In the genomic region with DNA sequence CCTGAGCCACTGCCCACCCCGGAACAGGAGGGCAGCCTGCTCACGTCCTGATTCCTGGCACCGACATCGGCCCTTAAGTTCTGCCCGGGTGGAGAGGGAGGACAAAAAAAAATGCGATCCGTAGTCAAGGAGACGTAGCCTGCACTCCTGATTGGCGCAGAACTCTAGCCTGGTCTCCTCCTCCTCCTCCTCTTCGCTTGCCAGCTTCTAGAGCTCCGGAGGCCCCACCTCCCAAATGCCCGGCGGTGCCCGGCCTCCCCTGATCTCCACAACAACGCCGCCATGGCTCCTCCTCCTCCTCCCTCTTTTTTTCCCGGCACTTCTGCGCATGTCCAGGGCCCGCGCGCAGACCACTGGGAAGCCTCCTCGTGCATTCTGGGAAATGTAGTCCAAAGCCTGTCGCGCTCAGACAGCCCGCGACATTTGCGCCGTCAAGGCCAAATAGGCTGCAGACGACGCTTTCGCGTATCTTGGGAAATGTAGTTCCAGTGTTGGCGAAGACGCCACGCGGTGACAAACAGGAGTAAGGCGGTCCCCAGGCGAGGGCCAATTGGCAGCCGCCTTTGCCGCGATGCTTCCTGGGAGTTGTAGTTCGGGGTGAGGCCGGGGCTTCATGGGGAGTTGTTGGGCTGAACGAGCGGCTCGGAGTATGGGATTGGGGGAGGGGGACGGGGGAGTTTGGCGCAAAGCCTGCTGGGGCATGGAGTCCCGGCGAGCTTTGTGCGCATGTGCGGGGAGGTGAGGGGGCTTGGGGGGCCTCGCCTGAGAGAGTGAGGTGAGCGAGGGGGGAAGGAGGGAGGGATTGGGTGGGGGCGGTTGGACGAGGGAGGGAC, we compare ENCODE assay signal across 8 cellular contexts. TPM values are rescaled to one million over a fixed set of nuclear protein-coding genes. Genes with fewer than 3 reads are reported as not detected.
DNase-seq lines count a peak whose midpoint lies in the region; ATAC-seq and TF ChIP-seq lines count a peak whose summit lies in the region.

A gene (plus strand): TSS at position 705 of the 833 bp plus-strand sequence. CDS start 5,625 bp downstream, outside the sequence.

- TF ChIP-seq RAD21 in liver (IDR thresholded peaks at IDR 0.05) = peak in 1 of 2 donors; percentile 3

- no peaks in the 10 kb centered on the region for H3K27me3 Mint-ChIP-seq in activated CD4-positive, alpha-beta memory T cell treated with anti-CD3 and anti-CD28 coated beads, Interleukin-2, amount 10 ng/mL, durations not matched to agents 7 days and 5 days

- no peaks in the 10 kb centered on the region for H3K9me3 Mint-ChIP-seq in activated CD4-positive, alpha-beta memory T cell treated with anti-CD3 and anti-CD28 coated beads, Interleukin-2, amount 10 ng/mL, durations not matched to agents 7 days and 5 days

- intact Hi-C loops in dorsolateral prefrontal cortex (cut with DNase I) = loop anchor here (1.0 to 10.0 kb wide), 5 partner anchors 19 to 1026 kb away; a partner anchor contains a TSS

- no peaks in the 10 kb centered on the region for H3K36me3 ChIP-seq in liver (ENCODE audit: control insufficient read depth in 4 of 4, insufficient read depth in 3 of 4, low read depth in 1 of 4, low read length in 3 of 4)

- peaks cover 40% of the 10 kb centered on the region for H3K4me1 Mint-ChIP-seq in activated CD4-positive, alpha-beta memory T cell treated with anti-CD3 and anti-CD28 coated beads, Interleukin-2, amount 10 ng/mL, durations not matched to agents 7 days and 5 days

- H3K36me3 Mint-ChIP-seq in activated CD4-positive, alpha-beta memory T cell treated with anti-CD3 and anti-CD28 coated beads, Interleukin-2, amount 10 ng/mL, durations not matched to agents 7 days and 5 days (ENCODE audit: low read depth) = no peaks in the 10 kb centered on the region

- H3K27ac ChIP-seq in dorsolateral prefrontal cortex (peak within 1 kb of the TSS; percentile 58 to 96 (median 89)), liver (ENCODE audit: low read depth in 1 of 2, low read length in 2 of 2) (peak within 1 kb of the TSS; percentile 90)

- POLR2A ChIA-PET in activated CD4-positive, alpha-beta memory T cell treated with anti-CD3 and anti-CD28 coated beads, Interleukin-2, amount 10 ng/mL, durations not matched to agents 7 days and 5 days (lab: Charles Lee) = interaction anchor here (1.0 to 3.0 kb wide), 6 partner anchors 11 to 258 kb away, joined by 3 to 20 read pairs (median 3); a partner anchor contains a TSS

- CTCF ChIA-PET in activated CD4-positive, alpha-beta memory T cell treated with anti-CD3 and anti-CD28 coated beads, Interleukin-2, amount 10 ng/mL, durations not matched to agents 7 days and 5 days (lab: Charles Lee) = no interaction called here

- H3K9ac ChIP-seq in liver (ENCODE audit: low read depth in 1 of 2, low read length in 2 of 2) = peak within 1 kb of the TSS; percentile 61 to 90

- H3K9me3 ChIP-seq in liver (ENCODE audit: control insufficient read depth in 4 of 4, low read length in 3 of 4) = no peaks in the 10 kb centered on the region

- H3K27me3 ChIP-seq in dorsolateral prefrontal cortex (no peaks in the 10 kb centered on the region), liver (ENCODE audit: control insufficient read depth in 4 of 4, insufficient read depth in 4 of 4, low read length in 3 of 4) (no peaks in the 10 kb centered on the region)

- peak within 1 kb of the TSS; percentile 83 for H3K27ac Mint-ChIP-seq in activated CD4-positive, alpha-beta memory T cell treated with anti-CD3 and anti-CD28 coated beads, Interleukin-2, amount 10 ng/mL, durations not matched to agents 7 days and 5 days

- H3K4me1 ChIP-seq in liver (ENCODE audit: control insufficient read depth in 4 of 4, insufficient read depth in 4 of 4, low read length in 3 of 4) = peaks cover 13 to 80% (median 69%) of the 10 kb centered on the region in 4 donors

- ATAC-seq in GM19438 (IDR thresholded peaks at IDR 0.05; ENCODE audit: low read depth, unreplicated experiment) = peak; percentile 75
- ATAC-seq in HG03575 (IDR thresholded peaks at IDR 0.05; ENCODE audit: extremely low read depth, insufficient number of reproducible peaks, low FRiP score, unreplicated experiment) = peak; percentile 69

- TF ChIP-seq CTCF in dorsolateral prefrontal cortex (IDR thresholded peaks at IDR 0.05 in 54 of 56, conservative IDR thresholded peaks at IDR 0.05 in 2 of 56; ENCODE audit: low read depth in 1 of 56, partially characterized antibody in 56 of 56) = peak in 13 of 56 donors; percentile 3 to 32 (median 15)
- no peak for TF ChIP-seq CTCF in liver (IDR thresholded peaks at IDR 0.05; ENCODE audit: low read depth, low read length, missing input control)

- peak; percentile 99 for DNase-seq in CD1c-positive myeloid dendritic cell (ENCODE audit: extremely low spot score)
- peak; percentile 100 for DNase-seq in NCI-H82 treated with DMSO at 0.1 percent for 48 hours (lab: John Stamatoyannopoulos, UW; ENCODE audit: unreplicated experiment)
- DNase-seq in activated CD4-positive, alpha-beta memory T cell treated with anti-CD3 and anti-CD28 coated beads, Interleukin-2, amount 10 ng/mL, durations not matched to agents 7 days and 5 days = peak; percentile 99
- DNase-seq in dorsolateral prefrontal cortex = peak; percentile 97 to 100 (median 99)
- peak; percentile 100 for DNase-seq in stimulated activated CD4-positive, alpha-beta T cell treated with anti-CD3 and anti-CD28 coated beads, Interleukin-4, amount 100 ng/mL, for 24 hours

- WGBS in liver = under 1% methylated on average over 56 of the region's 56 CpGs

- peak within 1 kb of the TSS; percentile 76 for H3K4me3 Mint-ChIP-seq in activated CD4-positive, alpha-beta memory T cell treated with anti-CD3 and anti-CD28 coated beads, Interleukin-2, amount 10 ng/mL, durations not matched to agents 7 days and 5 days

- H3K4me3 ChIP-seq in dorsolateral prefrontal cortex (peak within 1 kb of the TSS; percentile 42 to 98 (median 75)), liver (ENCODE audit: low read depth in 1 of 3, low read length in 3 of 3) (peak within 1 kb of the TSS; percentile 52 to 83 (median 67))

TF ChIP-seq in liver, 16 proteins besides CTCF, POLR2A, EP300 and RAD21 (continues in another document):
- TF ChIP-seq GABPA (IDR thresholded peaks at IDR 0.05 in 1 of 2, conservative IDR thresholded peaks at IDR 0.05 in 1 of 2) (peak; percentile 15 to 86), YY1 (IDR thresholded peaks at IDR 0.05) (peak; percentile 99), RXRA (IDR thresholded peaks at IDR 0.05) (peak in 1 of 2 donors; percentile 56), FOXA2 (IDR thresholded peaks at IDR 0.05) (no peak), TAF1 (conservative IDR thresholded peaks at IDR 0.05) (no peak), HNF4A (conservative IDR thresholded peaks at IDR 0.05) (peak; percentile 18 to 40), EGR1 (IDR thresholded peaks at IDR 0.05; ENCODE audit: low read depth in 2 of 2) (peak in 1 of 2 donors; percentile 17)
- TF ChIP-seq, protein P1, sequence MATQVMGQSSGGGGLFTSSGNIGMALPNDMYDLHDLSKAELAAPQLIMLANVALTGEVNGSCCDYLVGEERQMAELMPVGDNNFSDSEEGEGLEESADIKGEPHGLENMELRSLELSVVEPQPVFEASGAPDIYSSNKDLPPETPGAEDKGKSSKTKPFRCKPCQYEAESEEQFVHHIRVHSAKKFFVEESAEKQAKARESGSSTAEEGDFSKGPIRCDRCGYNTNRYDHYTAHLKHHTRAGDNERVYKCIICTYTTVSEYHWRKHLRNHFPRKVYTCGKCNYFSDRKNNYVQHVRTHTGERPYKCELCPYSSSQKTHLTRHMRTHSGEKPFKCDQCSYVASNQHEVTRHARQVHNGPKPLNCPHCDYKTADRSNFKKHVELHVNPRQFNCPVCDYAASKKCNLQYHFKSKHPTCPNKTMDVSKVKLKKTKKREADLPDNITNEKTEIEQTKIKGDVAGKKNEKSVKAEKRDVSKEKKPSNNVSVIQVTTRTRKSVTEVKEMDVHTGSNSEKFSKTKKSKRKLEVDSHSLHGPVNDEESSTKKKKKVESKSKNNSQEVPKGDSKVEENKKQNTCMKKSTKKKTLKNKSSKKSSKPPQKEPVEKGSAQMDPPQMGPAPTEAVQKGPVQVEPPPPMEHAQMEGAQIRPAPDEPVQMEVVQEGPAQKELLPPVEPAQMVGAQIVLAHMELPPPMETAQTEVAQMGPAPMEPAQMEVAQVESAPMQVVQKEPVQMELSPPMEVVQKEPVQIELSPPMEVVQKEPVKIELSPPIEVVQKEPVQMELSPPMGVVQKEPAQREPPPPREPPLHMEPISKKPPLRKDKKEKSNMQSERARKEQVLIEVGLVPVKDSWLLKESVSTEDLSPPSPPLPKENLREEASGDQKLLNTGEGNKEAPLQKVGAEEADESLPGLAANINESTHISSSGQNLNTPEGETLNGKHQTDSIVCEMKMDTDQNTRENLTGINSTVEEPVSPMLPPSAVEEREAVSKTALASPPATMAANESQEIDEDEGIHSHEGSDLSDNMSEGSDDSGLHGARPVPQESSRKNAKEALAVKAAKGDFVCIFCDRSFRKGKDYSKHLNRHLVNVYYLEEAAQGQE (IDR thresholded peaks at IDR 0.05) = peak; percentile 33
- TF ChIP-seq, protein P2, sequence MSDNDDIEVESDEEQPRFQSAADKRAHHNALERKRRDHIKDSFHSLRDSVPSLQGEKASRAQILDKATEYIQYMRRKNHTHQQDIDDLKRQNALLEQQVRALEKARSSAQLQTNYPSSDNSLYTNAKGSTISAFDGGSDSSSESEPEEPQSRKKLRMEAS (IDR thresholded peaks at IDR 0.05) = peak; percentile 85
- TF ChIP-seq, protein P3, sequence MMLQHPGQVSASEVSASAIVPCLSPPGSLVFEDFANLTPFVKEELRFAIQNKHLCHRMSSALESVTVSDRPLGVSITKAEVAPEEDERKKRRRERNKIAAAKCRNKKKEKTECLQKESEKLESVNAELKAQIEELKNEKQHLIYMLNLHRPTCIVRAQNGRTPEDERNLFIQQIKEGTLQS (IDR thresholded peaks at IDR 0.05) = peak; percentile 44

RNA-seq across cellular contexts. Expression of the gene that starts here (rescaled TPM):
- 10 to 100 TPM; 25.7 to 26.3 TPM for total RNA-seq in activated CD4-positive, alpha-beta memory T cell treated with anti-CD3 and anti-CD28 coated beads, Interleukin-2, amount 10 ng/mL, durations not matched to agents 7 days and 5 days
- total RNA-seq in dorsolateral prefrontal cortex = 100 to 1,000 TPM in 1 of 120 experiments, 10 to 100 TPM in 119; 35.5 to 110 (median 56.7) TPM
- total RNA-seq in liver = 10 to 100 TPM; 16.0 to 26.1 TPM
- polyA plus RNA-seq in liver = 10 to 100 TPM in 1 of 2 donors, 1 to 10 TPM in 1; 6.1 to 30.4 TPM

Comparison
In these comparisons a context has a peak if more than half of its experiments do, and no peak if none do; other contexts are left out.
1. Peak in every context shown above with its lines: DNase-seq, ATAC-seq, H3K4me3 ChIP-seq and H3K27ac ChIP-seq.